17 cellular contexts compared by ENCODE assay signal in genomic region chr14:34219661-34220060, GRCh38.
"Had no signal": no experiment of that assay in that cellular context is flagged by ENCODE, and none has a peak within 500 bp of the region (broad histone marks: within the 10 kb centered on the region; RNA-seq: fewer than 3 reads in every experiment).

No MANE protein-coding gene starts in this region.

- H3K4me3 Mint-ChIP-seq: activated CD4-positive, alpha-beta memory T cell treated with anti-CD3 and anti-CD28 coated beads, Interleukin-2, amount 10 ng/mL, durations not matched to agents 7 days and 5 days; activated naive CD4-positive, alpha-beta T cell treated with anti-CD3 and anti-CD28 coated beads for 36 hours; activated T-cell treated with anti-CD3 and anti-CD28 coated beads, Interleukin-2, amount 50 U/mL, for 24 hours had no signal

- H3K4me1 ChIP-seq: ascending aorta, left lung, tibial nerve had no signal

- H3K9me3 ChIP-seq: ascending aorta, left lung had no signal

- H3K27me3 ChIP-seq: ascending aorta, tibial nerve had no signal

- H3K9me3 Mint-ChIP-seq: activated CD4-positive, alpha-beta memory T cell treated with anti-CD3 and anti-CD28 coated beads, Interleukin-2, amount 10 ng/mL, durations not matched to agents 7 days and 5 days; activated naive CD4-positive, alpha-beta T cell treated with anti-CD3 and anti-CD28 coated beads for 36 hours; activated T-helper 2 cell treated with anti-CD3 and anti-CD28 coated beads, Interferon-gamma antibody, Interleukin-2, Interleukin-4, amounts not matched to agents 10 μg/mL and 5 μg/mL and 100 μg/mL, durations not matched to agents 14 hours and 24 hours and 36 hours had no signal

- H3K27ac Mint-ChIP-seq: activated CD4-positive, alpha-beta memory T cell treated with anti-CD3 and anti-CD28 coated beads, Interleukin-2, amount 10 ng/mL, durations not matched to agents 7 days and 5 days; activated naive CD4-positive, alpha-beta T cell treated with anti-CD3 and anti-CD28 coated beads for 36 hours; activated T-cell treated with anti-CD3 and anti-CD28 coated beads, Interleukin-2, amount 50 U/mL, for 24 hours; activated T-helper 2 cell treated with anti-CD3 and anti-CD28 coated beads, Interferon-gamma antibody, Interleukin-2, Interleukin-4, amounts not matched to agents 10 μg/mL and 5 μg/mL and 100 μg/mL, durations not matched to agents 14 hours and 24 hours and 36 hours; progenitor cell of endocrine pancreas had no signal

- H3K4me3 ChIP-seq: ascending aorta, left lung, tibial nerve had no signal

- H3K27ac ChIP-seq: ascending aorta, left lung, tibial nerve had no signal

- H3K36me3 ChIP-seq: ascending aorta, left lung, tibial nerve had no signal

- DNase-seq: activated CD4-positive, alpha-beta memory T cell treated with anti-CD3 and anti-CD28 coated beads, Interleukin-2, amount 10 ng/mL, durations not matched to agents 7 days and 5 days; activated CD4-positive, alpha-beta T cell treated with anti-CD3 and anti-CD28 coated beads for 48 hours; activated CD4-positive, CD25-positive, alpha-beta regulatory T cell; activated naive CD4-positive, alpha-beta T cell treated with anti-CD3 and anti-CD28 coated beads for 36 hours; activated T-cell treated with anti-CD3 and anti-CD28 coated beads, Interleukin-2, amount 50 U/mL, for 24 hours; effector CD4-positive, alpha-beta T cell; hippocampal formation; islet precursor cell; left lung; stimulated activated CD4-positive, alpha-beta T cell treated with anti-CD3 and anti-CD28 coated beads, Interleukin-2, amount 100 ng/mL, for 24 hours; stimulated activated naive CD8-positive, alpha-beta T cell treated with anti-CD3 and anti-CD28 coated beads, Interleukin-15, Interleukin-2, amounts not matched to agents 100 U/mL and 50 U/mL, for 24 hours; T-helper 1 cell; T-helper 9 cell had no signal
